In genomic region chr6:125910518-125910917, GRCh38 we compare ENCODE assay signal across 10 cellular contexts. TPM values are rescaled to one million over a fixed set of nuclear protein-coding genes. Genes with fewer than 3 reads are reported as not detected.
DNase-seq lines count a peak whose midpoint lies in the region; ATAC-seq lines count a peak whose summit lies in the region.
"Had no signal": no experiment of that assay in that cellular context is flagged by ENCODE, and none has a peak within 500 bp of the region (broad histone marks: within the 10 kb centered on the region; RNA-seq: fewer than 3 reads in every experiment).

No MANE protein-coding gene starts in this region.

- peak; percentile 97 for ATAC-seq in GM19025 (IDR thresholded peaks at IDR 0.05; ENCODE audit: low read depth, unreplicated experiment)
- ATAC-seq in HG02763 (IDR thresholded peaks at IDR 0.05; ENCODE audit: unreplicated experiment): peak; percentile 98
- no peak for ATAC-seq in T-helper 17 cell
- ATAC-seq in left cardiac atrium: no peak
- ATAC-seq: HepG2 had no signal

- no peak for DNase-seq in T-helper 17 cell
- peak; percentile 28 for DNase-seq in non-pigmented ciliary epithelial cell (ENCODE audit: low read depth)
- no peak for DNase-seq in COR-L47 (lab: John Stamatoyannopoulos, UW)
- DNase-seq in SIG-M5 treated with dmso at 0.1 percent for 504 hours (lab: John Stamatoyannopoulos, UW; ENCODE audit: unreplicated experiment): no peak
- no peak for DNase-seq in left cardiac atrium
- DNase-seq in HPDE6-E6E7 (ENCODE audit: extremely low spot score): no peak
- DNase-seq: naive B cell had no signal

- H3K9me3 ChIP-seq in T-helper 17 cell (ENCODE audit: control insufficient read depth, low read length, poor library complexity, severe bottlenecking): no peaks in the 10 kb centered on the region

- H3K36me3 Mint-ChIP-seq in T-helper 17 cell (ENCODE audit: low read depth): peaks cover 2% of the 10 kb centered on the region
- H3K36me3 Mint-ChIP-seq: naive B cell had no signal

- H3K27ac Mint-ChIP-seq in T-helper 17 cell: peak overlapping the region; percentile 37

- H3K4me3 Mint-ChIP-seq in T-helper 17 cell: no peak overlapping the region
- H3K4me3 Mint-ChIP-seq: naive B cell had no signal

- H3K27me3 Mint-ChIP-seq in T-helper 17 cell: no peaks in the 10 kb centered on the region
- H3K27me3 Mint-ChIP-seq: naive B cell had no signal

- peaks cover 13% of the 10 kb centered on the region for H3K4me1 Mint-ChIP-seq in T-helper 17 cell

- intact Hi-C loops in left cardiac atrium (cut with DNase I): no loop called here

RNA-seq across cellular contexts. Expression of gene HINT3, which starts 46.1 kb away (rescaled TPM):
- total RNA-seq in T-helper 17 cell (10 to 100 TPM in 1 of 2 donors, 1 to 10 TPM in 1; 7.6 to 10.6 TPM), left cardiac atrium (10 to 100 TPM; 22.1 to 27.5 TPM)

Comparison
In these comparisons a context has a peak if more than half of its experiments do, and no peak if none do; other contexts are left out.
1. ATAC-seq: peak in GM19025 (single experiment) and HG02763 (single experiment); none in T-helper 17 cell (single experiment) and left cardiac atrium (0 of 2).